In genomic region chr4:173332021-173332487, GRCh38 we compare ENCODE assay signal across 8 cellular contexts. TPM values are rescaled to one million over a fixed set of nuclear protein-coding genes. Genes with fewer than 3 reads are reported as not detected.
DNase-seq lines count a peak whose midpoint lies in the region; ATAC-seq and TF ChIP-seq lines count a peak whose summit lies in the region.

No MANE protein-coding gene starts in this region.

- H3K36me3 ChIP-seq in HAP-1 (replicated peaks): peaks cover 60% of the 10 kb centered on the region
- H3K36me3 ChIP-seq in lower lobe of right lung: peaks cover 41% of the 10 kb centered on the region

- H3K4me1 ChIP-seq in HAP-1 (peaks cover 19% of the 10 kb centered on the region), lower lobe of right lung (peaks cover 23% of the 10 kb centered on the region)

- peak overlapping the region; percentile 84 for H3K4me3 Mint-ChIP-seq in activated T-helper 2 cell treated with anti-CD3 and anti-CD28 coated beads, Interferon-gamma antibody, Interleukin-2, Interleukin-4, amounts not matched to agents 10 μg/mL and 5 μg/mL and 100 μg/mL, durations not matched to agents 14 hours and 24 hours and 36 hours (ENCODE audit: low read depth)

- intact Hi-C loops in activated T-helper 2 cell treated with anti-CD3 and anti-CD28 coated beads, Interferon-gamma antibody, Interleukin-2, Interleukin-4, amounts not matched to agents 10 μg/mL and 5 μg/mL and 100 μg/mL, durations not matched to agents 14 hours and 24 hours and 36 hours (cut with micrococcal nuclease): loop anchor here (5.0 to 10.0 kb wide), 2 partner anchors 160 to 953 kb away; partner anchors contain the start of genes CEP44 and FBXO8
- intact Hi-C loops in lower lobe of right lung (cut with DNase I) (no loop called here), lower leg skin (cut with DNase I; ENCODE audit: low total_unique reads) (no loop called here)

- H3K27me3 Mint-ChIP-seq in activated T-helper 2 cell treated with anti-CD3 and anti-CD28 coated beads, Interferon-gamma antibody, Interleukin-2, Interleukin-4, amounts not matched to agents 10 μg/mL and 5 μg/mL and 100 μg/mL, durations not matched to agents 14 hours and 24 hours and 36 hours (ENCODE audit: low read depth): no peaks in the 10 kb centered on the region

- H3K9me3 ChIP-seq in AG04450 (ENCODE audit: control insufficient read depth, insufficient read depth, low read length) (peaks cover 4% of the 10 kb centered on the region; the same call in 1 of the 2 replicates), HAP-1 (no peaks in the 10 kb centered on the region), lower lobe of right lung (no peaks in the 10 kb centered on the region)

- H3K4me1 Mint-ChIP-seq in activated T-helper 2 cell treated with anti-CD3 and anti-CD28 coated beads, Interferon-gamma antibody, Interleukin-2, Interleukin-4, amounts not matched to agents 10 μg/mL and 5 μg/mL and 100 μg/mL, durations not matched to agents 14 hours and 24 hours and 36 hours (ENCODE audit: low read depth): peaks cover 38% of the 10 kb centered on the region

- CTCF ChIA-PET in AG04450 (lab: Charles Lee): interaction anchor here (1.0 to 4.1 kb wide), 6 partner anchors 13 to 89 kb away, joined by 3 to 20 read pairs (median 6); no protein-coding TSS in a partner anchor

- POLR2A ChIA-PET in AG04450 (lab: Yijun Ruan, JAX): interaction anchor here (0.6 to 4.0 kb wide), 2 partner anchors 38 to 89 kb away, joined by 13 to 121 read pairs; partner anchors contain the start of gene SAP30

- no peak for TF ChIP-seq CTCF in AG04450 (IDR thresholded peaks at IDR 0.05; ENCODE audit: low read depth, low read length)
- no peak for TF ChIP-seq CTCF in lower lobe of right lung (IDR thresholded peaks at IDR 0.05)
- TF ChIP-seq CTCF in lower leg skin (IDR thresholded peaks at IDR 0.05): no peak

- peak overlapping the region; percentile 94 for H3K27ac Mint-ChIP-seq in activated T-helper 2 cell treated with anti-CD3 and anti-CD28 coated beads, Interferon-gamma antibody, Interleukin-2, Interleukin-4, amounts not matched to agents 10 μg/mL and 5 μg/mL and 100 μg/mL, durations not matched to agents 14 hours and 24 hours and 36 hours

- H3K9me3 Mint-ChIP-seq in activated T-helper 2 cell treated with anti-CD3 and anti-CD28 coated beads, Interferon-gamma antibody, Interleukin-2, Interleukin-4, amounts not matched to agents 10 μg/mL and 5 μg/mL and 100 μg/mL, durations not matched to agents 14 hours and 24 hours and 36 hours: no peaks in the 10 kb centered on the region

- DNase-seq in AG04450 (ENCODE audit: low read depth, low spot score) (no peak), HAP-1 (ENCODE audit: low spot score in 2 of 2) (peak in 1 of 2 experiments; percentile 19), lower lobe of right lung (no peak), lower leg skin (ENCODE audit: low spot score in 2 of 2) (no peak), NCI-H69 (lab: John Stamatoyannopoulos, UW) (no peak)
- DNase-seq in activated T-helper 2 cell treated with anti-CD3 and anti-CD28 coated beads, Interferon-gamma antibody, Interleukin-2, Interleukin-4, amounts not matched to agents 10 μg/mL and 5 μg/mL and 100 μg/mL, durations not matched to agents 14 hours and 24 hours and 36 hours (ENCODE audit: low spot score): no peak

- ATAC-seq in lower lobe of right lung (no peak), HG02571 (IDR thresholded peaks at IDR 0.05; ENCODE audit: unreplicated experiment) (no peak), HG02623 (IDR thresholded peaks at IDR 0.05; ENCODE audit: unreplicated experiment) (no peak)

- WGBS in lower leg skin, 2 donors: 34 to 39% methylated on average over 6 of the region's 6 CpGs

- TF ChIP-seq POLR2A in lower leg skin (IDR thresholded peaks at IDR 0.05): no peak

- H3K27ac ChIP-seq in AG04450 (ENCODE audit: low read depth, low read length) (no peak overlapping the region), lower lobe of right lung (peak overlapping the region; percentile 97)

- peaks cover 59% of the 10 kb centered on the region for H3K36me3 Mint-ChIP-seq in activated T-helper 2 cell treated with anti-CD3 and anti-CD28 coated beads, Interferon-gamma antibody, Interleukin-2, Interleukin-4, amounts not matched to agents 10 μg/mL and 5 μg/mL and 100 μg/mL, durations not matched to agents 14 hours and 24 hours and 36 hours (ENCODE audit: low read depth)

- H3K4me3 ChIP-seq in AG04450 (ENCODE audit: low read depth, low read length) (peak overlapping the region; percentile 90), HAP-1 (peak overlapping the region; percentile 88), lower lobe of right lung (peak overlapping the region; percentile 85), lower leg skin (ENCODE audit: low read depth, poor library complexity, severe bottlenecking) (no peak overlapping the region)

- H3K27me3 ChIP-seq in AG04450 (ENCODE audit: control insufficient read depth, insufficient read depth, low read length): no peaks in the 10 kb centered on the region
- H3K27me3 ChIP-seq in HAP-1 (ENCODE audit: low read depth): no peaks in the 10 kb centered on the region
- H3K27me3 ChIP-seq in lower lobe of right lung (ENCODE audit: low read depth): no peaks in the 10 kb centered on the region

- in situ Hi-C loops in HAP-1 (cut with MboI; ENCODE audit: low sequenced_read_pairs): loop anchor here (5.0 kb wide), 1 partner anchor 40 kb away; the partner anchor contains the start of gene SAP30

RNA-seq across cellular contexts. Expression of gene HMGB2, which starts 2.1 kb away (rescaled TPM):
- 57.7 and 89.8 TPM in 2 replicates for polyA plus RNA-seq in AG04450 (2011; rRNA removed)
- 14.8 and 19.4 TPM in 2 replicates for polyA minus RNA-seq in AG04450 (2011; rRNA and poly(A)+ RNA removed)
- total RNA-seq in activated T-helper 2 cell treated with anti-CD3 and anti-CD28 coated beads, Interferon-gamma antibody, Interleukin-2, Interleukin-4, amounts not matched to agents 10 μg/mL and 5 μg/mL and 100 μg/mL, durations not matched to agents 14 hours and 24 hours and 36 hours: 380 and 393 TPM in 2 replicates
- 40.9 TPM for total RNA-seq in lower lobe of right lung
- 10 to 100 TPM; 26.2 to 52.3 (median 42.3) TPM for total RNA-seq in lower leg skin

RNA-seq across cellular contexts. Expression of gene SAP30, which starts 38.7 kb away (rescaled TPM):
- polyA plus RNA-seq in AG04450 (2011; rRNA removed): 14.4 and 22.7 TPM in 2 replicates
- polyA minus RNA-seq in AG04450 (2011; rRNA and poly(A)+ RNA removed): 4.2 and 6.7 TPM in 2 replicates
- total RNA-seq in activated T-helper 2 cell treated with anti-CD3 and anti-CD28 coated beads, Interferon-gamma antibody, Interleukin-2, Interleukin-4, amounts not matched to agents 10 μg/mL and 5 μg/mL and 100 μg/mL, durations not matched to agents 14 hours and 24 hours and 36 hours: 37.4 and 38.3 TPM in 2 replicates
- total RNA-seq in lower lobe of right lung (15.1 TPM), lower leg skin (10 to 100 TPM; 14.4 to 25.1 (median 18.3) TPM)
